ENCODE assay signal across 34 cellular contexts in genomic region chr18:29821544-29821943, GRCh38.
"Had no signal": no experiment of that assay in that cellular context is flagged by ENCODE, and none has a peak within 500 bp of the region (broad histone marks: within the 10 kb centered on the region; RNA-seq: fewer than 3 reads in every experiment).

No MANE protein-coding gene starts in this region.

- ATAC-seq: activated naive CD4-positive, alpha-beta T cell treated with anti-CD3 and anti-CD28 coated beads, Interleukin-2, amount 50 U/mL, for 72 hours; activated naive CD8-positive, alpha-beta T cell treated with anti-CD3 and anti-CD28 coated beads, Interleukin-2, amount 50 U/mL, for 24 hours; activated T-cell treated with anti-CD3 and anti-CD28 coated beads, Interleukin-2, amount 50 U/mL, for 4 hours; activated T-cell treated with anti-CD3 and anti-CD28 coated beads, Interleukin-2, amount 50 U/mL, for 72 hours; activated T-helper 17 cell treated with anti-CD3 and anti-CD28 coated beads, Interleukin-2, amount 50 U/mL, for 72 hours; body of pancreas had no signal

- H3K9me3 ChIP-seq: adrenal gland, ascending aorta, body of pancreas, breast epithelium had no signal

- DNase-seq: activated effector memory CD4-positive, alpha-beta T cell treated with anti-CD3 and anti-CD28 coated beads, Interleukin-2, amount 50 U/mL, for 16 hours; activated effector memory CD4-positive, alpha-beta T cell treated with Interleukin-2 at 50 U/mL for 16 hours; activated gamma-delta T cell; activated gamma-delta T cell treated with Interleukin-2 at 50 U/mL for 16 hours; activated naive CD4-positive, alpha-beta T cell; activated naive CD4-positive, alpha-beta T cell treated with anti-CD3 and anti-CD28 coated beads for 36 hours; activated naive CD4-positive, alpha-beta T cell treated with anti-CD3 and anti-CD28 coated beads, Interleukin-2, amount 10 ng/mL, durations not matched to agents 7 days and 5 days; activated naive CD4-positive, alpha-beta T cell treated with anti-CD3 and anti-CD28 coated beads, Interleukin-2, amount 50 U/mL, for 16 hours; activated naive CD4-positive, alpha-beta T cell treated with Interleukin-2 at 50 U/mL for 16 hours; activated naive CD8-positive, alpha-beta T cell treated with anti-CD3 and anti-CD28 coated beads for 36 hours; activated naive CD8-positive, alpha-beta T cell treated with anti-CD3 and anti-CD28 coated beads, Interleukin-2, amount 10 ng/mL, durations not matched to agents 7 days and 5 days; activated naive CD8-positive, alpha-beta T cell treated with anti-CD3 and anti-CD28 coated beads, Interleukin-2, amount 50 U/mL, for 24 hours; activated T-cell treated with anti-CD3 and anti-CD28 coated beads for 4 hours; activated T-cell treated with anti-CD3 and anti-CD28 coated beads, Interleukin-2, amount 50 U/mL, for 1 hour; activated T-cell treated with anti-CD3 and anti-CD28 coated beads, Interleukin-2, amount 50 U/mL, for 24 hours; activated T-cell treated with anti-CD3 and anti-CD28 coated beads, Interleukin-2, amount 50 U/mL, for 4 hours; activated T-cell treated with anti-CD3 and anti-CD28 coated beads, Interleukin-2, amount 50 U/mL, for 48 hours; activated T-cell treated with anti-CD3 and anti-CD28 coated beads, Interleukin-2, amount 50 U/mL, for 72 hours; adrenal gland; amniotic stem cell; amygdala; anterior cingulate cortex; aorta; body of pancreas; brain microvascular endothelial cell; central memory CD4-positive, alpha-beta T cell; cerebellar nuclear complex had no signal

- FAIRE-seq: astrocyte, bronchial epithelial cell had no signal

- H3K36me3 ChIP-seq: adrenal gland, ascending aorta, brain microvascular endothelial cell, breast epithelium, cardiac muscle cell had no signal

- H3K27me3 ChIP-seq: adrenal gland, ascending aorta, body of pancreas, brain microvascular endothelial cell, breast epithelium, cardiac muscle cell had no signal

- H3K27ac ChIP-seq: adrenal gland, ascending aorta, body of pancreas, brain microvascular endothelial cell, breast epithelium, cardiac muscle cell had no signal

- H3K4me1 ChIP-seq: adrenal gland, ascending aorta, body of pancreas, breast epithelium had no signal

- H3K4me3 ChIP-seq: adrenal gland, ascending aorta, body of pancreas, breast epithelium, cardiac muscle cell had no signal
